In the genomic region with DNA sequence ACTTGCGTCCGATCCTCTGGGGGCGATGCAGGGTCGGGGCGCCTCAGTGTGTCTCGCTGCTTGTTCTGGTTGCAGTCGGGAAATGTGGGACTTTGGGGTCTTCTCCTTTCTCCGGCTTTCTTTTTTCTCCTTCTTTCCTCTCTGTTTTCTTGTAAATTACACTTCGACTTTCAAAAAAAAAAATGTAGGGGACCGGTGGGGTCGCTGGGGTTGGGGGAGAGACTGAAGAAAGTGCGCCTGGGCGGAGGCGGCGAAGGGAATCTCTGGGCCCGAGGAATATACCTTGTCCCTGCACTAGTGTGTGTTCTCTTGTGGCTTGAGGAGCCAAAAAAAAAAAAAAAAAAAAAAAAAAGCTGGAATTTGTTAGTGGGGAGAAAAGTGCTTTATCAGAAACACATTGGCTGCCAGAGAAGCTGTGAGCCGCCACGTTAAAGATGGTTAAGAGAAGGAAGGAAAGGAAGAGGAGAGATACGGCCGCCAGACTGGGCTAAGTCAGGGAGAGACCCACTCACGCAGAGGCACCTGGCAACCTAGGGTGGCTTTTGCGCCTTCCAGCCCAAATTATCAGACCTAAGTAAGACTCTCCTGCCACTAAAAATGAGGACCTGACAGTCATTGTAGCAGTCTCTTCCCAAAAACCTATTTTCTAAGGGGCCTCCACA, we compare ENCODE assay signal across 1 cellular context.
TF ChIP-seq lines count a peak whose summit lies in the region.

No MANE protein-coding gene starts in this region.

TF ChIP-seq in SK-N-SH, 30 proteins besides CTCF, POLR2A, EP300 and RAD21 (continued from another document):
- TF ChIP-seq, protein P1, sequence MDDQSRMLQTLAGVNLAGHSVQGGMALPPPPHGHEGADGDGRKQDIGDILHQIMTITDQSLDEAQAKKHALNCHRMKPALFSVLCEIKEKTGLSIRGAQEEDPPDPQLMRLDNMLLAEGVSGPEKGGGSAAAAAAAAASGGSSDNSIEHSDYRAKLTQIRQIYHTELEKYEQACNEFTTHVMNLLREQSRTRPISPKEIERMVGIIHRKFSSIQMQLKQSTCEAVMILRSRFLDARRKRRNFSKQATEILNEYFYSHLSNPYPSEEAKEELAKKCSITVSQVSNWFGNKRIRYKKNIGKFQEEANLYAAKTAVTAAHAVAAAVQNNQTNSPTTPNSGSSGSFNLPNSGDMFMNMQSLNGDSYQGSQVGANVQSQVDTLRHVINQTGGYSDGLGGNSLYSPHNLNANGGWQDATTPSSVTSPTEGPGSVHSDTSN (IDR thresholded peaks at IDR 0.05) = no peak
- no peak for TF ChIP-seq YY1 (IDR thresholded peaks at IDR 0.05; ENCODE audit: low read depth)
- TF ChIP-seq MXI1 (IDR thresholded peaks at IDR 0.05; ENCODE audit: low read depth, low read length) = no peak
- no peak for TF ChIP-seq JUND (IDR thresholded peaks at IDR 0.05)
- no peak for TF ChIP-seq POLR2AphosphoS5 (IDR thresholded peaks at IDR 0.05; ENCODE audit: low read depth, low read length)
- TF ChIP-seq, protein P2, sequence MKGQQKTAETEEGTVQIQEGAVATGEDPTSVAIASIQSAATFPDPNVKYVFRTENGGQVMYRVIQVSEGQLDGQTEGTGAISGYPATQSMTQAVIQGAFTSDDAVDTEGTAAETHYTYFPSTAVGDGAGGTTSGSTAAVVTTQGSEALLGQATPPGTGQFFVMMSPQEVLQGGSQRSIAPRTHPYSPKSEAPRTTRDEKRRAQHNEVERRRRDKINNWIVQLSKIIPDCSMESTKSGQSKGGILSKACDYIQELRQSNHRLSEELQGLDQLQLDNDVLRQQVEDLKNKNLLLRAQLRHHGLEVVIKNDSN (IDR thresholded peaks at IDR 0.05; ENCODE audit: borderline replicate concordance, low read depth) = no peak
- no peak for TF ChIP-seq SIN3A (IDR thresholded peaks at IDR 0.05; ENCODE audit: borderline replicate concordance, low read depth, low read length)
- TF ChIP-seq FOXM1 (IDR thresholded peaks at IDR 0.05; ENCODE audit: low read depth) = no peak
- TF ChIP-seq TCF12 (IDR thresholded peaks at IDR 0.05) = no peak
- no peak for TF ChIP-seq SMC3 (IDR thresholded peaks at IDR 0.05; ENCODE audit: low read depth, low read length)
- no peak for TF ChIP-seq GATA2 (CRISPR knock-in tag; IDR thresholded peaks at IDR 0.05)
- TF ChIP-seq, protein P3, sequence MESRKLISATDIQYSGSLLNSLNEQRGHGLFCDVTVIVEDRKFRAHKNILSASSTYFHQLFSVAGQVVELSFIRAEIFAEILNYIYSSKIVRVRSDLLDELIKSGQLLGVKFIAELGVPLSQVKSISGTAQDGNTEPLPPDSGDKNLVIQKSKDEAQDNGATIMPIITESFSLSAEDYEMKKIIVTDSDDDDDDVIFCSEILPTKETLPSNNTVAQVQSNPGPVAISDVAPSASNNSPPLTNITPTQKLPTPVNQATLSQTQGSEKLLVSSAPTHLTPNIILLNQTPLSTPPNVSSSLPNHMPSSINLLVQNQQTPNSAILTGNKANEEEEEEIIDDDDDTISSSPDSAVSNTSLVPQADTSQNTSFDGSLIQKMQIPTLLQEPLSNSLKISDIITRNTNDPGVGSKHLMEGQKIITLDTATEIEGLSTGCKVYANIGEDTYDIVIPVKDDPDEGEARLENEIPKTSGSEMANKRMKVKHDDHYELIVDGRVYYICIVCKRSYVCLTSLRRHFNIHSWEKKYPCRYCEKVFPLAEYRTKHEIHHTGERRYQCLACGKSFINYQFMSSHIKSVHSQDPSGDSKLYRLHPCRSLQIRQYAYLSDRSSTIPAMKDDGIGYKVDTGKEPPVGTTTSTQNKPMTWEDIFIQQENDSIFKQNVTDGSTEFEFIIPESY (IDR thresholded peaks at IDR 0.05; ENCODE audit: borderline replicate concordance, low read depth) = no peak
- no peak for TF ChIP-seq GABPA (IDR thresholded peaks at IDR 0.05; ENCODE audit: low read depth)
